ENCODE assay signal across 8 cellular contexts in genomic region chr18:79964330-79965118, GRCh38. TPM values are rescaled to one million over a fixed set of nuclear protein-coding genes. Genes with fewer than 3 reads are reported as not detected.
DNase-seq lines count a peak whose midpoint lies in the region; ATAC-seq and TF ChIP-seq lines count a peak whose summit lies in the region.

Gene HSBP1L1, plus strand, starts transcription at chr18:79964643. Its CDS starts 93 bp downstream, at chr18:79964736.

- DNase-seq in DMS79 treated with DMSO at 0.1 percent for 48 hours (lab: John Stamatoyannopoulos, UW), result peak; percentile 56
- DNase-seq in T-helper 9 cell, result peak; percentile 56
- DNase-seq in breast epithelium (ENCODE audit: low spot score in 2 of 2), result peak; percentile 70 to 84
- DNase-seq in immature natural killer cell, result peak; percentile 55 to 60 (median 55)
- peak in 2 of 3 donors; percentile 50 for DNase-seq in stimulated activated CD4-positive, alpha-beta T cell treated with anti-CD3 and anti-CD28 coated beads, Interleukin-12 subunit alpha, Interleukin-12 subunit beta, amount 100 ng/mL, for 48 hours (ENCODE audit: low read depth in 2 of 3, low spot score in 1 of 3)
- no peak for DNase-seq in SKM-1 (lab: John Stamatoyannopoulos, UW; ENCODE audit: unreplicated experiment)

- H3K4me1 ChIP-seq in HUES6 (ENCODE audit: control insufficient read depth, insufficient read depth, low read length) (peaks cover 34% of the 10 kb centered on the region), breast epithelium (peaks cover 0 to 8% of the 10 kb centered on the region in 2 donors)

- peak within 1 kb of the TSS; percentile 49 for H3K4me3 ChIP-seq in HUES6 (ENCODE audit: low read depth, low read length)
- H3K4me3 ChIP-seq in breast epithelium, result peak within 1 kb of the TSS; percentile 68 to 96 (median 71)

- intact Hi-C loops in breast epithelium (cut with DNase I; ENCODE audit: low total_unique reads), result no loop called here

- peak within 1 kb of the TSS; percentile 81 to 86 (median 83) for H3K4me3 Mint-ChIP-seq in immature natural killer cell

- peak within 1 kb of the TSS; percentile 49 for H3K9ac ChIP-seq in HUES6 (ENCODE audit: low read length)

- H3K27ac Mint-ChIP-seq in immature natural killer cell, result peak within 1 kb of the TSS; percentile 73 to 91 (median 80)

- H3K9me3 ChIP-seq in HUES6 (ENCODE audit: control insufficient read depth, insufficient read depth, low read depth, low read length) (no peaks in the 10 kb centered on the region), breast epithelium (no peaks in the 10 kb centered on the region)

- ATAC-seq in GM21367 (IDR thresholded peaks at IDR 0.05; ENCODE audit: unreplicated experiment), result peak; percentile 67

- TF ChIP-seq CTCF in breast epithelium (IDR thresholded peaks at IDR 0.05), result peak in 1 of 3 donors; percentile 20

- H3K27me3 ChIP-seq in HUES6 (ENCODE audit: control insufficient read depth, insufficient read depth, low read length), result peaks cover 61% of the 10 kb centered on the region
- no peaks in the 10 kb centered on the region for H3K27me3 ChIP-seq in breast epithelium

- H3K9me3 Mint-ChIP-seq in immature natural killer cell, result no peaks in the 10 kb centered on the region

- H3K36me3 Mint-ChIP-seq in immature natural killer cell, result no peaks in the 10 kb centered on the region

- H3K27me3 Mint-ChIP-seq in immature natural killer cell (ENCODE audit: low read depth in 3 of 3), result peaks cover 2 to 4% (median 4%) of the 10 kb centered on the region in 3 donors

- H3K36me3 ChIP-seq in HUES6 (ENCODE audit: control insufficient read depth, insufficient read depth, low read length) (no peaks in the 10 kb centered on the region), breast epithelium (no peaks in the 10 kb centered on the region)

- H3K27ac ChIP-seq in HUES6 (ENCODE audit: low read depth, low read length), result no peak within 1 kb of the TSS
- H3K27ac ChIP-seq in breast epithelium, result peak within 1 kb of the TSS; percentile 94 to 98

- H3K4me1 Mint-ChIP-seq in immature natural killer cell, result peaks cover 19 to 41% of the 10 kb centered on the region in 2 donors

- no peak for TF ChIP-seq POLR2A in breast epithelium (IDR thresholded peaks at IDR 0.05)

RNA-seq across cellular contexts. Expression of gene HSBP1L1, which starts in this region (rescaled TPM):
- total RNA-seq in breast epithelium, result 10 to 100 TPM; 24.6 to 42.1 (median 38.3) TPM
- 10 to 100 TPM in 1 of 3 donors, 1 to 10 TPM in 2; 4.2 to 11.8 (median 9.8) TPM for polyA plus RNA-seq in immature natural killer cell
